Comparison of ENCODE assay signal across 18 cellular contexts in the genomic region with DNA sequence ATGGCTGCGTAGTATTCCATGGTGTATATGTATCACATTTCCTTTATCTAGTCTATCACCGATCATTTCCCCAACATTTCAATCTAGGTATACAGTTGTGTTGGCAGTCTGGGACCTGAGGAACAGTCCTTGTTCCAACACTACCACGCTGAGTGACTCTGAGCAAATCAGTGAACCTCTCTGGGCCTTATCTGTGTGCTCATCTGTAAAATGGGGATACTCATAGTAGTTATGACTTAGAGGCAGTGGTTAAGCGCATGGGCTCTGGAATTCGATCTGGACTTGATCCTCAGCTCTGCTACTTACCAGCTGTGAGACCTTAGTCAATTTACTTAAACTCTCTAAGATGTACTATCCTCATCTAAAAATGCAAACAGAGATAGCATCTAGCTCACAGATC.
DNase-seq lines count a peak whose midpoint lies in the region; ATAC-seq and TF ChIP-seq lines count a peak whose summit lies in the region.
"Had no signal": no experiment of that assay in that cellular context is flagged by ENCODE, and none has a peak within 500 bp of the region (broad histone marks: within the 10 kb centered on the region; RNA-seq: fewer than 3 reads in every experiment).

No MANE protein-coding gene starts in this region.

- H3K4me3 Mint-ChIP-seq in activated T-cell treated with anti-CD3 and anti-CD28 coated beads, Interleukin-2, amount 50 U/mL, for 72 hours: peak overlapping the region; percentile 4 to 73
- H3K4me3 Mint-ChIP-seq in T-helper 2 cell treated with Interferon-gamma antibody and Interleukin-4, amounts not matched to agents 5 μg/mL and 100 μg/mL, for 36 hours: peak overlapping the region; percentile 54
- H3K4me3 Mint-ChIP-seq in stimulated activated naive CD8-positive, alpha-beta T cell treated with anti-CD3 and anti-CD28 coated beads, Interleukin-15, amount 100 ng/mL, for 72 hours: peak overlapping the region; percentile 48 to 55

- H3K9me3 ChIP-seq in colonic mucosa (no peaks in the 10 kb centered on the region), Karpas-422 (ENCODE audit: low read length) (no peaks in the 10 kb centered on the region)

- ATAC-seq in activated T-cell treated with anti-CD3 and anti-CD28 coated beads, Interleukin-2, amount 50 U/mL, for 72 hours (replicated peaks in 1 of 2): peak; percentile 38 to 58
- peak; percentile 34 for ATAC-seq in stimulated activated naive CD8-positive, alpha-beta T cell treated with anti-CD3 and anti-CD28 coated beads, Interleukin-15, amount 100 ng/mL, for 72 hours
- ATAC-seq: Panc1 had no signal

- peaks cover 6% of the 10 kb centered on the region for H3K4me1 ChIP-seq in colonic mucosa
- H3K4me1 ChIP-seq in Karpas-422 (ENCODE audit: low read length): peaks cover 42% of the 10 kb centered on the region

- no peak for DNase-seq in activated T-cell treated with anti-CD3 and anti-CD28 coated beads, Interleukin-2, amount 50 U/mL, for 72 hours
- DNase-seq in activated T-cell treated with anti-CD3 and anti-CD28 coated beads for 4 hours (no peak), colonic mucosa (no peak), CD1c-positive myeloid dendritic cell (ENCODE audit: extremely low spot score) (no peak), Karpas-422 (no peak)
- DNase-seq in T-helper 2 cell treated with Interferon-gamma antibody and Interleukin-4, amounts not matched to agents 5 μg/mL and 100 μg/mL, for 36 hours (ENCODE audit: low spot score): no peak
- DNase-seq in stimulated activated naive CD8-positive, alpha-beta T cell treated with anti-CD3 and anti-CD28 coated beads, Interleukin-15, amount 100 ng/mL, for 72 hours: no peak
- DNase-seq in stimulated activated naive CD4-positive, alpha-beta T cell treated with Interleukin-2 at 50 U/mL for 16 hours (lab: John Stamatoyannopoulos, UW): no peak
- DNase-seq: ACHN; activated CD4-positive, alpha-beta T cell treated with anti-CD3 and anti-CD28 coated beads for 48 hours; activated effector memory CD4-positive, alpha-beta T cell treated with Interleukin-2 at 50 U/mL for 16 hours; foreskin melanocyte; GOT3; midbrain; NCI-H774; retina; trophoblast cell had no signal

- H3K9me2 ChIP-seq in Karpas-422 (replicated peaks; ENCODE audit: insufficient read depth, low read length): no peaks in the 10 kb centered on the region

- no peak for TF ChIP-seq CTCF in colonic mucosa (IDR thresholded peaks at IDR 0.05)

- H3K79me2 ChIP-seq in Karpas-422 (ENCODE audit: low read length): peaks cover 93% of the 10 kb centered on the region

- no peak overlapping the region for H3K9ac ChIP-seq in colonic mucosa (ENCODE audit: low read depth in 2 of 2, low read length in 2 of 2)
- H3K9ac ChIP-seq in Karpas-422 (ENCODE audit: low read length): no peak overlapping the region

- no peaks in the 10 kb centered on the region for H3K27me3 Mint-ChIP-seq in activated T-cell treated with anti-CD3 and anti-CD28 coated beads, Interleukin-2, amount 50 U/mL, for 72 hours (ENCODE audit: low read depth)
- H3K27me3 Mint-ChIP-seq in T-helper 2 cell treated with Interferon-gamma antibody and Interleukin-4, amounts not matched to agents 5 μg/mL and 100 μg/mL, for 36 hours (ENCODE audit: low read depth): no peaks in the 10 kb centered on the region
- no peaks in the 10 kb centered on the region for H3K27me3 Mint-ChIP-seq in stimulated activated naive CD8-positive, alpha-beta T cell treated with anti-CD3 and anti-CD28 coated beads, Interleukin-15, amount 100 ng/mL, for 72 hours

- H3K4me3 ChIP-seq in colonic mucosa (no peak overlapping the region), Karpas-422 (ENCODE audit: low read length) (no peak overlapping the region)

- intact Hi-C loops in colonic mucosa (cut with DNase I): no loop called here

- peaks cover 8% of the 10 kb centered on the region in 2 donors for H3K9me3 Mint-ChIP-seq in activated T-cell treated with anti-CD3 and anti-CD28 coated beads, Interleukin-2, amount 50 U/mL, for 72 hours
- peaks cover 14% of the 10 kb centered on the region for H3K9me3 Mint-ChIP-seq in T-helper 2 cell treated with Interferon-gamma antibody and Interleukin-4, amounts not matched to agents 5 μg/mL and 100 μg/mL, for 36 hours
- peaks cover 20 to 25% of the 10 kb centered on the region in 2 donors for H3K9me3 Mint-ChIP-seq in stimulated activated naive CD8-positive, alpha-beta T cell treated with anti-CD3 and anti-CD28 coated beads, Interleukin-15, amount 100 ng/mL, for 72 hours

- no peak overlapping the region for H3K4me2 ChIP-seq in Karpas-422 (ENCODE audit: low read depth, low read length, poor library complexity, severe bottlenecking)

- H4K20me1 ChIP-seq in Karpas-422 (ENCODE audit: insufficient read depth, low read depth, low read length): no peaks in the 10 kb centered on the region

- H3K27ac ChIP-seq in colonic mucosa: peak overlapping the region; percentile 46
- H3K27ac ChIP-seq in Karpas-422 (ENCODE audit: low read length): no peak overlapping the region

- H3K36me3 Mint-ChIP-seq in activated T-cell treated with anti-CD3 and anti-CD28 coated beads, Interleukin-2, amount 50 U/mL, for 72 hours (ENCODE audit: insufficient read depth in 2 of 2): peaks cover 25 to 50% of the 10 kb centered on the region in 2 donors
- H3K36me3 Mint-ChIP-seq in T-helper 2 cell treated with Interferon-gamma antibody and Interleukin-4, amounts not matched to agents 5 μg/mL and 100 μg/mL, for 36 hours (ENCODE audit: low read depth): peaks cover 64% of the 10 kb centered on the region

- peaks cover 76% of the 10 kb centered on the region for H3K4me1 Mint-ChIP-seq in activated T-cell treated with anti-CD3 and anti-CD28 coated beads, Interleukin-2, amount 50 U/mL, for 72 hours (ENCODE audit: low read depth)
- H3K4me1 Mint-ChIP-seq in T-helper 2 cell treated with Interferon-gamma antibody and Interleukin-4, amounts not matched to agents 5 μg/mL and 100 μg/mL, for 36 hours (ENCODE audit: low read depth): peaks cover 62% of the 10 kb centered on the region
- H3K4me1 Mint-ChIP-seq in stimulated activated naive CD8-positive, alpha-beta T cell treated with anti-CD3 and anti-CD28 coated beads, Interleukin-15, amount 100 ng/mL, for 72 hours: peaks cover 96% of the 10 kb centered on the region

- peak overlapping the region; percentile 92 for H3K27ac Mint-ChIP-seq in activated T-cell treated with anti-CD3 and anti-CD28 coated beads, Interleukin-2, amount 50 U/mL, for 72 hours
- H3K27ac Mint-ChIP-seq in T-helper 2 cell treated with Interferon-gamma antibody and Interleukin-4, amounts not matched to agents 5 μg/mL and 100 μg/mL, for 36 hours: peak overlapping the region; percentile 65
- peak overlapping the region; percentile 27 to 44 for H3K27ac Mint-ChIP-seq in stimulated activated naive CD8-positive, alpha-beta T cell treated with anti-CD3 and anti-CD28 coated beads, Interleukin-15, amount 100 ng/mL, for 72 hours

- H2AFZ ChIP-seq in Karpas-422 (ENCODE audit: low read length): no peak overlapping the region

- no peaks in the 10 kb centered on the region for H3K36me3 ChIP-seq in colonic mucosa
- H3K36me3 ChIP-seq in Karpas-422 (ENCODE audit: insufficient read depth, low read length): peaks cover 38% of the 10 kb centered on the region

- no peaks in the 10 kb centered on the region for H3K27me3 ChIP-seq in colonic mucosa
- no peaks in the 10 kb centered on the region for H3K27me3 ChIP-seq in Karpas-422 (ENCODE audit: low read length)

Comparison
In these comparisons a context has a peak if more than half of its experiments do, and no peak if none do; other contexts are left out.
1. H3K27ac Mint-ChIP-seq: peak in every context shown above with its lines; median percentile 92 in activated T-cell treated with anti-CD3 and anti-CD28 coated beads, Interleukin-2, amount 50 U/mL, for 72 hours; 65 in T-helper 2 cell treated with Interferon-gamma antibody and Interleukin-4, amounts not matched to agents 5 μg/mL and 100 μg/mL, for 36 hours; 36 in stimulated activated naive CD8-positive, alpha-beta T cell treated with anti-CD3 and anti-CD28 coated beads, Interleukin-15, amount 100 ng/mL, for 72 hours.